Comparison of ENCODE assay signal across 8 cellular contexts in the genomic region with DNA sequence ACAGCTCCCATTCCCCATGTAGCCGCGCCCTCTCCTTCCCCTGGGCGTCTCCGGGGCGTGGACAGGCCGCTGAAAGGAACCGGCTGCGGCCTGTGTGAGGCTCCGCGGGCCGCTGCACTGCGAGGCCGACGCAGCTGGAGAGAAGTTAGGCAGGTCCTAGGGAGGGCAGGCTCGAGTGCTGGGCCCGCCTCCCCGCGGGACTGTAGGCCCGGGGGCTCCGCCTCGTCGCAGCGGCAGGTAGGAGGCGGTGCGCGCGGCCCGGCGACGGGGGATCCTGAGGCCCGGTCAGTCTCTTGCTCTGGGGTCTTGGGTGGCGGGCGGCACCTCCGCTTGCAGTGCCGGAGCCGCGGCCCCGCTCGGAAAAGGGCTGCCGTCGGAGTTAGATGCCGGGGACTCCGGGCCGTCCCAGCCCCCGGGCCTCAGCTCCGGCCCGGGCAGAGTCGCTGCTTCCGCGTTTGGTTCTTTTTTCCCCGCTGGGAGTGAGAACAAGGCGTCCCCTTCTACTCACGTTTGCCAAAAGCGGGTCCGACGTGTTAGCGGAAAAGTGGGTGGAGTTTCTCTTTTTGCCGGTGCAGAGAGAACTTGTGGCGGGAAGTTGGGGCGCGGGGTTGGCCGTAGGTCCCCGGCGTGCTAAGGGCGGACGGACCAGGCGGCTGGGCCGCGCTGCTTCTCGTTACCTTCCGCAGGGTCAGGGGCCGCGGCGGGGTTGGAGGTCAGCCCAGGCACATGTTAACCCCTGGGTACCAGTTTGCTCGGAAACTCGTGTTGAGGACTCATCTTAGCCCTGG. TPM values are rescaled to one million over a fixed set of nuclear protein-coding genes. Genes with fewer than 3 reads are reported as not detected.
A peak's percentile ranks its signal among the peaks of the same experiment; 100 is the strongest.
DNase-seq lines count a peak whose midpoint lies in the region; ATAC-seq, FAIRE-seq and TF ChIP-seq lines count a peak whose summit lies in the region.

Gene VRK2, plus strand, starts transcription at position 222 of the 788 bp plus-strand sequence. CDS start 2,026 bp downstream, outside the sequence.

- DNase-seq in H7: peak; percentile 90
- peak; percentile 92 for DNase-seq in M059J (ENCODE audit: low read depth)
- peak; percentile 34 for DNase-seq in SK-N-MC (ENCODE audit: low read depth, low spot score)
- DNase-seq in activated naive CD4-positive, alpha-beta T cell treated with anti-CD3 and anti-CD28 coated beads, Interleukin-2, amount 50 U/mL, for 72 hours (ENCODE audit: low spot score in 2 of 2): peak; percentile 80 to 89
- peak; percentile 79 for DNase-seq in glutamatergic neuron
- DNase-seq in pancreas: peak; percentile 90 to 95 (median 92)
- peak; percentile 86 to 92 for DNase-seq in tibial artery

- H3K27ac Mint-ChIP-seq in activated naive CD4-positive, alpha-beta T cell treated with anti-CD3 and anti-CD28 coated beads, Interleukin-2, amount 50 U/mL, for 72 hours: peak within 1 kb of the TSS; percentile 86 to 98
- H3K27ac Mint-ChIP-seq in glutamatergic neuron (ENCODE audit: unreplicated experiment): no peak within 1 kb of the TSS

- H3K9me3 Mint-ChIP-seq in activated naive CD4-positive, alpha-beta T cell treated with anti-CD3 and anti-CD28 coated beads, Interleukin-2, amount 50 U/mL, for 72 hours: no peaks in the 10 kb centered on the region
- no peaks in the 10 kb centered on the region for H3K9me3 Mint-ChIP-seq in glutamatergic neuron (ENCODE audit: unreplicated experiment)

- H3K27me3 ChIP-seq in H7 (ENCODE audit: control insufficient read depth, insufficient read depth, low read length) (no peaks in the 10 kb centered on the region), pancreas (no peaks in the 10 kb centered on the region), tibial artery (no peaks in the 10 kb centered on the region)

- H3K9me3 ChIP-seq in ES-I3 (ENCODE audit: control insufficient read depth, insufficient read depth, low read length) (no peaks in the 10 kb centered on the region), SK-N-MC (ENCODE audit: low read depth, low read length) (no peaks in the 10 kb centered on the region), pancreas (no peaks in the 10 kb centered on the region), tibial artery (no peaks in the 10 kb centered on the region)

- FAIRE-seq in pancreas (lab: Jason Lieb, UNC): no peak

- no peaks in the 10 kb centered on the region for H3K4me1 Mint-ChIP-seq in glutamatergic neuron (ENCODE audit: low read depth, unreplicated experiment)

- H3K36me3 Mint-ChIP-seq in activated naive CD4-positive, alpha-beta T cell treated with anti-CD3 and anti-CD28 coated beads, Interleukin-2, amount 50 U/mL, for 72 hours: peaks cover 14 to 16% of the 10 kb centered on the region in 2 donors
- H3K36me3 Mint-ChIP-seq in glutamatergic neuron (ENCODE audit: unreplicated experiment): no peaks in the 10 kb centered on the region

- H3K4me3 ChIP-seq in H7 (ENCODE audit: insufficient read depth, low read depth, low read length) (peak within 1 kb of the TSS; percentile 75), SK-N-MC (peak within 1 kb of the TSS; percentile 93), pancreas (peak within 1 kb of the TSS; percentile 54 to 80 (median 66)), tibial artery (peak within 1 kb of the TSS; percentile 83 to 92)

- peaks cover 2% of the 10 kb centered on the region for H3K27me3 Mint-ChIP-seq in glutamatergic neuron (ENCODE audit: unreplicated experiment)

- WGBS in pancreas, 2 donors: 0 to 1% methylated on average over 67 to 76 of the region's 76 CpGs

- H3K9ac ChIP-seq in ES-I3 (ENCODE audit: low read depth, low read length) (peak within 1 kb of the TSS; percentile 68), SK-N-MC (ENCODE audit: insufficient read length) (peak within 1 kb of the TSS; percentile 93)

- peaks cover 13% of the 10 kb centered on the region; the same call in 1 of the 2 replicates for H3K4me1 ChIP-seq in ES-I3 (ENCODE audit: insufficient read depth, low read length)
- peaks cover 6 to 38% (median 7%) of the 10 kb centered on the region in 3 donors for H3K4me1 ChIP-seq in pancreas
- H3K4me1 ChIP-seq in tibial artery: peaks cover 0 to 25% (median 12%) of the 10 kb centered on the region in 4 donors

- no peak for TF ChIP-seq CTCF in glutamatergic neuron (IDR thresholded peaks at IDR 0.05; ENCODE audit: partially characterized antibody, unreplicated experiment)
- TF ChIP-seq CTCF in pancreas (IDR thresholded peaks at IDR 0.05): peak in 1 of 4 donors; percentile 7
- TF ChIP-seq CTCF in tibial artery (IDR thresholded peaks at IDR 0.05): no peak

- intact Hi-C loops in pancreas (cut with DNase I): no loop called here
- intact Hi-C loops in tibial artery (cut with DNase I; ENCODE audit: low total_unique reads): loop anchor here (10.0 kb wide), 1 partner anchor 198 kb away; the partner anchor contains the start of gene FANCL

- peak within 1 kb of the TSS; percentile 83 for H3K4me3 Mint-ChIP-seq in glutamatergic neuron (ENCODE audit: unreplicated experiment)

- H3K27ac ChIP-seq in SK-N-MC (peak within 1 kb of the TSS; percentile 77), pancreas (peak within 1 kb of the TSS; percentile 82 to 95 (median 88)), tibial artery (peak within 1 kb of the TSS; percentile 96 to 99)

- H3K36me3 ChIP-seq in ES-I3 (ENCODE audit: insufficient read depth, low read length) (no peaks in the 10 kb centered on the region), H7 (replicated peaks; ENCODE audit: control insufficient read depth, insufficient read depth, low read length) (no peaks in the 10 kb centered on the region), SK-N-MC (ENCODE audit: insufficient read depth, low read length) (no peaks in the 10 kb centered on the region; the same call in 1 of the 2 replicates), pancreas (no peaks in the 10 kb centered on the region), tibial artery (no peaks in the 10 kb centered on the region)

- peak; percentile 86 to 89 for ATAC-seq in activated naive CD4-positive, alpha-beta T cell treated with anti-CD3 and anti-CD28 coated beads, Interleukin-2, amount 50 U/mL, for 72 hours
- ATAC-seq in pancreas: peak; percentile 94 to 97 (median 96)

RNA-seq across cellular contexts. Expression of gene VRK2, which starts in this region (rescaled TPM):
- total RNA-seq in H7 (2014; rRNA removed; shearing (Covaris generic)): 19.4 and 27.0 TPM in 2 replicates
- total RNA-seq in M059J (2014; rRNA removed; shearing (Covaris generic)): 18.8 and 22.3 TPM in 2 replicates
- total RNA-seq in activated naive CD4-positive, alpha-beta T cell treated with anti-CD3 and anti-CD28 coated beads, Interleukin-2, amount 50 U/mL, for 72 hours: 10 to 100 TPM in 1 of 2 donors, 1 to 10 TPM in 1; 6.9 to 20.9 TPM
- total RNA-seq in glutamatergic neuron (ENCODE audit: unreplicated experiment): 7.2 TPM
- total RNA-seq in pancreas: 10 to 100 TPM; 11.3 to 18.1 (median 14.2) TPM
- 1 to 10 TPM; 4.7 to 7.8 TPM for polyA plus RNA-seq in pancreas

Comparison
In these comparisons a context has a peak if more than half of its experiments do, and no peak if none do; other contexts are left out.
1. Peak in every context shown above with its lines: DNase-seq, ATAC-seq, H3K4me3 ChIP-seq and H3K27ac ChIP-seq.
2. DNase-seq: peak in every context shown above with its lines; median percentile 92 in M059J; 92 in pancreas; 90 in H7; 89 in tibial artery; 84 in activated naive CD4-positive, alpha-beta T cell treated with anti-CD3 and anti-CD28 coated beads, Interleukin-2, amount 50 U/mL, for 72 hours; 79 in glutamatergic neuron; 34 in SK-N-MC.